ENCODE assay signal across 8 cellular contexts in genomic region chr6:134097114-134097707, GRCh38. TPM values are rescaled to one million over a fixed set of nuclear protein-coding genes. Genes with fewer than 3 reads are reported as not detected.
DNase-seq lines count a peak whose midpoint lies in the region; ATAC-seq and TF ChIP-seq lines count a peak whose summit lies in the region.

No MANE protein-coding gene starts in this region.

- peaks cover 4% of the 10 kb centered on the region for H3K4me1 Mint-ChIP-seq in T-helper 17 cell

- TF ChIP-seq CTCF in GM13977 (IDR thresholded peaks at IDR 0.05; ENCODE audit: extremely low read depth, insufficient read depth, missing control alignments): peak; percentile 61

- H3K36me3 Mint-ChIP-seq in T-helper 17 cell (ENCODE audit: low read depth): peaks cover 5% of the 10 kb centered on the region

- ATAC-seq in T-helper 17 cell (peak; percentile 50), HG03439 (IDR thresholded peaks at IDR 0.05; ENCODE audit: unreplicated experiment) (no peak)

- peaks cover 36% of the 10 kb centered on the region for H3K27me3 Mint-ChIP-seq in T-helper 17 cell

- DNase-seq in ACHN (peak; percentile 61), GM13977 (ENCODE audit: low spot score) (peak; percentile 57), NCI-H1105 (lab: John Stamatoyannopoulos, UW) (peak; percentile 69), T-helper 17 cell (peak in 2 of 3 donors; percentile 14 to 54), astrocyte of the hippocampus (ENCODE audit: low read depth, low spot score) (peak; percentile 85), iPS DF 19.7 (ENCODE audit: low read depth, low spot score) (peak; percentile 12)
- DNase-seq in stimulated activated CD4-positive, alpha-beta T cell treated with anti-CD3 and anti-CD28 coated beads, Interleukin-12 subunit alpha, Interleukin-12 subunit beta, amount 100 ng/mL, for 4 hours: peak; percentile 54

- no peaks in the 10 kb centered on the region for H3K9me3 ChIP-seq in T-helper 17 cell (ENCODE audit: control insufficient read depth, low read length, poor library complexity, severe bottlenecking)

- in situ Hi-C loops in ACHN (cut with HindIII; ENCODE audit: low pct_ligation_motif_present, low pct_unique_long_range_greater_than_20kb, low sequenced_read_pairs) (no loop called here), GM13977 (cut with MboI; ENCODE audit: low pct_unique_long_range_greater_than_20kb, low sequenced_read_pairs, unreplicated experiment) (loop anchor here (10.0 to 25.0 kb wide), 2 partner anchors 172 to 535 kb away; no protein-coding TSS in a partner anchor)

- no peak overlapping the region for H3K27ac Mint-ChIP-seq in T-helper 17 cell

- no peak overlapping the region for H3K4me3 Mint-ChIP-seq in T-helper 17 cell

RNA-seq across cellular contexts. Expression of gene SLC2A12, which starts 44.8 kb away (rescaled TPM):
- total RNA-seq in T-helper 17 cell: not detected

Comparison
In these comparisons a context has a peak if more than half of its experiments do, and no peak if none do; other contexts are left out.
1. DNase-seq: peak in every context shown above with its lines; median percentile 85 in astrocyte of the hippocampus; 69 in NCI-H1105; 61 in ACHN; 57 in GM13977; 54 in stimulated activated CD4-positive, alpha-beta T cell treated with anti-CD3 and anti-CD28 coated beads, Interleukin-12 subunit alpha, Interleukin-12 subunit beta, amount 100 ng/mL, for 4 hours; 34 in T-helper 17 cell; 12 in iPS DF 19.7.